ENCODE assay signal across 26 cellular contexts in genomic region chr13:79060216-79060615, GRCh38.
DNase-seq lines count a peak whose midpoint lies in the region; ATAC-seq and TF ChIP-seq lines count a peak whose summit lies in the region.
"Had no signal": no experiment of that assay in that cellular context is flagged by ENCODE, and none has a peak within 500 bp of the region (broad histone marks: within the 10 kb centered on the region; RNA-seq: fewer than 3 reads in every experiment).

No MANE protein-coding gene starts in this region.

- peaks cover 16% of the 10 kb centered on the region for H3K9me3 Mint-ChIP-seq in HFFc6
- H3K9me3 Mint-ChIP-seq: activated naive CD8-positive, alpha-beta T cell treated with anti-CD3 and anti-CD28 coated beads for 36 hours; naive B cell had no signal

- no peaks in the 10 kb centered on the region for H3K79me1 ChIP-seq in mesendoderm (ENCODE audit: low read length)

- H3K27ac ChIP-seq in RWPE2 (ENCODE audit: poor library complexity, severe bottlenecking) (no peak overlapping the region), mesendoderm (ENCODE audit: low read depth, low read length) (no peak overlapping the region)
- H3K27ac ChIP-seq: cardiac muscle cell, left lung, RWPE1, thoracic aorta, uterus had no signal

- H2BK15ac ChIP-seq in mesendoderm (replicated peaks; ENCODE audit: low read depth) = no peak overlapping the region

- H3K27me3 ChIP-seq in BE2C (peaks cover 2% of the 10 kb centered on the region; the same call in 1 of the 2 replicates), RWPE2 (ENCODE audit: insufficient read depth, poor library complexity, severe bottlenecking) (no peaks in the 10 kb centered on the region), mesendoderm (ENCODE audit: insufficient read depth, low read length, poor library complexity) (no peaks in the 10 kb centered on the region)
- H3K27me3 ChIP-seq: cardiac muscle cell, left lung, uterus had no signal

- no peak overlapping the region for H3K18ac ChIP-seq in mesendoderm (ENCODE audit: low read length)

- H3K4ac ChIP-seq in mesendoderm (ENCODE audit: low read depth, low read length) = no peak overlapping the region

- H3K4me3 ChIP-seq in BE2C (ENCODE audit: low read depth, low read length) = no peak overlapping the region
- no peak overlapping the region for H3K4me3 ChIP-seq in RWPE2 (ENCODE audit: severe bottlenecking)
- H3K4me3 ChIP-seq in mesendoderm (ENCODE audit: low read length) = no peak overlapping the region
- H3K4me3 ChIP-seq: cardiac muscle cell, left lung, thoracic aorta, uterus had no signal

- H3K9ac ChIP-seq in mesendoderm (ENCODE audit: low read length) = no peak overlapping the region

- H3K79me2 ChIP-seq in mesendoderm (ENCODE audit: control insufficient read depth, insufficient read depth, low read length) = no peaks in the 10 kb centered on the region

- no peak overlapping the region for H2AK5ac ChIP-seq in mesendoderm (ENCODE audit: low read length)

- H3K4me3 Mint-ChIP-seq in HFFc6 = no peak overlapping the region
- H3K4me3 Mint-ChIP-seq: activated CD4-positive, alpha-beta T cell treated with anti-CD3 and anti-CD28 coated beads for 36 hours; activated naive CD8-positive, alpha-beta T cell treated with anti-CD3 and anti-CD28 coated beads for 36 hours; CD4-positive, alpha-beta T cell; naive B cell had no signal

- no peaks in the 10 kb centered on the region for H3K4me1 ChIP-seq in BE2C
- no peaks in the 10 kb centered on the region for H3K4me1 ChIP-seq in RWPE2 (ENCODE audit: insufficient read depth, poor library complexity, severe bottlenecking)
- no peaks in the 10 kb centered on the region for H3K4me1 ChIP-seq in mesendoderm (ENCODE audit: control insufficient read depth, low read depth, low read length)
- H3K4me1 ChIP-seq: left lung, uterus had no signal

- WGBS in mesendoderm (ENCODE audit: extremely low coverage, insufficient coverage, low lambda C conversion rate) = no CpG with 5 or more reads among the region's 1 CpG

- H3K27me3 Mint-ChIP-seq in HFFc6 (ENCODE audit: insufficient read depth) = no peaks in the 10 kb centered on the region

- no peak overlapping the region for H2BK5ac ChIP-seq in mesendoderm (ENCODE audit: low read length)

- H3K23ac ChIP-seq in mesendoderm (ENCODE audit: low read length) = no peak overlapping the region

- no peak overlapping the region for H2BK120ac ChIP-seq in mesendoderm (ENCODE audit: low read depth, low read length)

- no peak overlapping the region for H3K4me2 ChIP-seq in mesendoderm (ENCODE audit: low read length)

- DNase-seq in BE2C (no peak), HFFc6 (no peak), RWPE2 (ENCODE audit: low spot score) (no peak), mesendoderm (peak; percentile 20)
- DNase-seq in stimulated activated naive CD4-positive, alpha-beta T cell (lab: John Stamatoyannopoulos, UW) = no peak
- no peak for DNase-seq in activated effector memory CD4-positive, alpha-beta T cell treated with Interleukin-2 at 50 U/mL for 16 hours
- DNase-seq: activated CD4-positive, alpha-beta T cell treated with anti-CD3 and anti-CD28 coated beads for 36 hours; activated naive CD8-positive, alpha-beta T cell treated with anti-CD3 and anti-CD28 coated beads for 36 hours; activated T-cell treated with anti-CD3 and anti-CD28 coated beads for 4 hours; aorta; CD4-positive, alpha-beta T cell; cortex of kidney; DMS153; GDM1; left lung; naive B cell; NCI-H510A; nucleus accumbens; stimulated activated naive CD8-positive, alpha-beta T cell treated with anti-CD3 and anti-CD28 coated beads, Interleukin-15, Interleukin-2, amounts not matched to agents 100 U/mL and 50 U/mL, for 24 hours; T-helper 2 cell; uterus had no signal

- no peak overlapping the region for H4K8ac ChIP-seq in mesendoderm (ENCODE audit: low read depth, low read length)

- H3K9me3 ChIP-seq in BE2C = no peaks in the 10 kb centered on the region
- no peaks in the 10 kb centered on the region for H3K9me3 ChIP-seq in RWPE2 (ENCODE audit: severe bottlenecking)
- H3K9me3 ChIP-seq: left lung, thoracic aorta, uterus had no signal

- no peak overlapping the region for H3K27ac Mint-ChIP-seq in HFFc6
- H3K27ac Mint-ChIP-seq: activated CD4-positive, alpha-beta T cell treated with anti-CD3 and anti-CD28 coated beads for 36 hours; activated naive CD8-positive, alpha-beta T cell treated with anti-CD3 and anti-CD28 coated beads for 36 hours; CD4-positive, alpha-beta T cell; naive B cell had no signal

- no peaks in the 10 kb centered on the region for H3K4me1 Mint-ChIP-seq in HFFc6 (ENCODE audit: low read depth)
- H3K4me1 Mint-ChIP-seq: activated CD4-positive, alpha-beta T cell treated with anti-CD3 and anti-CD28 coated beads for 36 hours; activated naive CD8-positive, alpha-beta T cell treated with anti-CD3 and anti-CD28 coated beads for 36 hours; naive B cell had no signal

- H3K36me3 ChIP-seq in BE2C (no peaks in the 10 kb centered on the region), RWPE2 (ENCODE audit: low read depth) (no peaks in the 10 kb centered on the region), mesendoderm (ENCODE audit: control insufficient read depth, insufficient read depth, low read length) (no peaks in the 10 kb centered on the region)
- H3K36me3 ChIP-seq: cardiac muscle cell, left lung, thoracic aorta, uterus had no signal

- ATAC-seq in RWPE2 (ENCODE audit: low read depth) (no peak), GM18511 (IDR thresholded peaks at IDR 0.05; ENCODE audit: unreplicated experiment) (no peak), HG02571 (IDR thresholded peaks at IDR 0.05; ENCODE audit: unreplicated experiment) (no peak)
- ATAC-seq: activated CD4-positive, alpha-beta T cell treated with anti-CD3 and anti-CD28 coated beads for 36 hours; left lung; stimulated activated naive CD8-positive, alpha-beta T cell treated with anti-CD3 and anti-CD28 coated beads, Interleukin-15, Interleukin-2, amounts not matched to agents 100 U/mL and 50 U/mL, for 24 hours had no signal

- no peak overlapping the region for H4K5ac ChIP-seq in mesendoderm (ENCODE audit: low read length)

- H3K56ac ChIP-seq in mesendoderm (ENCODE audit: low read length) = no peak overlapping the region

- TF ChIP-seq CTCF in BE2C (IDR thresholded peaks at IDR 0.05; ENCODE audit: low read depth, low read length) (peak; percentile 29), HFFc6 (IDR thresholded peaks at IDR 0.05) (peak; percentile 27; the same call in 1 of the 2 replicates), RWPE2 (IDR thresholded peaks at IDR 0.05; ENCODE audit: poor library complexity, severe bottlenecking) (peak; percentile 15)

- no peaks in the 10 kb centered on the region for H3K36me3 Mint-ChIP-seq in HFFc6 (ENCODE audit: low read depth)
- H3K36me3 Mint-ChIP-seq: activated naive CD8-positive, alpha-beta T cell treated with anti-CD3 and anti-CD28 coated beads for 36 hours; naive B cell had no signal
